ENCODE assay signal across 20 cellular contexts in genomic region chr3:158108596-158108995, GRCh38. TPM values are rescaled to one million over a fixed set of nuclear protein-coding genes. Genes with fewer than 3 reads are reported as not detected.
DNase-seq lines count a peak whose midpoint lies in the region; ATAC-seq, FAIRE-seq and TF ChIP-seq lines count a peak whose summit lies in the region.
"Had no signal": no experiment of that assay in that cellular context is flagged by ENCODE, and none has a peak within 500 bp of the region (broad histone marks: within the 10 kb centered on the region; RNA-seq: fewer than 3 reads in every experiment).

No MANE protein-coding gene starts in this region.

- H3K27ac ChIP-seq in HEK293 (ENCODE audit: extremely low read depth, low read depth, low read length) (no peak overlapping the region), SU-DHL-6 (ENCODE audit: low read depth, low read length) (peak overlapping the region; percentile 80)
- H3K27ac ChIP-seq: spleen had no signal

- no peaks in the 10 kb centered on the region for H3K27me3 ChIP-seq in SU-DHL-6 (ENCODE audit: low read length)

- POLR2A ChIA-PET in HEK293 (lab: Yijun Ruan, JAX), result no interaction called here

- H3K4me3 Mint-ChIP-seq in T-helper 1 cell treated with Interleukin-12 subunit alpha and Interleukin-12 subunit beta and Interleukin-4 antibody, amounts not matched to agents 30 μg/mL and 1 μg/mL, for 36 hours, result peak overlapping the region; percentile 19
- peak overlapping the region; percentile 30 for H3K4me3 Mint-ChIP-seq in natural killer cell treated with Interleukin-12 subunit alpha and Interleukin-12 subunit beta and Interleukin-15 and Interleukin-18, amount 100 ng/mL, for 72 hours

- H4K20me1 ChIP-seq in SU-DHL-6 (ENCODE audit: low read depth, low read length), result no peaks in the 10 kb centered on the region

- TF ChIP-seq CTCF in HEK293 (tag by site-specific recombination; IDR thresholded peaks at IDR 0.05), result no peak
- no peak for TF ChIP-seq CTCF in SU-DHL-6 (IDR thresholded peaks at IDR 0.05; ENCODE audit: insufficient read depth, low read length, poor library complexity, severe bottlenecking)
- TF ChIP-seq CTCF in D721Med (IDR thresholded peaks at IDR 0.05; ENCODE audit: insufficient read depth, missing control alignments), result no peak

- DNase-seq in T-helper 1 cell, result no peak
- no peak for DNase-seq in natural killer cell treated with Interleukin-12 subunit alpha and Interleukin-12 subunit beta and Interleukin-15 and Interleukin-18, amount 100 ng/mL, for 72 hours (ENCODE audit: low spot score)
- DNase-seq in NCI-H1436 (lab: John Stamatoyannopoulos, UW), result no peak
- DNase-seq in urothelium cell line (ENCODE audit: low spot score), result no peak
- DNase-seq in D721Med (ENCODE audit: insufficient read length, low spot score), result no peak
- DNase-seq: activated CD4-positive, alpha-beta T cell treated with anti-CD3 and anti-CD28 coated beads for 36 hours; activated effector memory CD4-positive, alpha-beta T cell treated with Interleukin-2 at 50 U/mL for 16 hours; DMS153; effector memory CD8-positive, alpha-beta T cell; foreskin melanocyte; NCI-H1048; NCI-H446; spleen had no signal

- H3K9me3 Mint-ChIP-seq in T-helper 1 cell treated with Interleukin-12 subunit alpha and Interleukin-12 subunit beta and Interleukin-4 antibody, amounts not matched to agents 30 μg/mL and 1 μg/mL, for 36 hours, result peaks cover 11% of the 10 kb centered on the region
- H3K9me3 Mint-ChIP-seq in natural killer cell treated with Interleukin-12 subunit alpha and Interleukin-12 subunit beta and Interleukin-15 and Interleukin-18, amount 100 ng/mL, for 72 hours, result no peaks in the 10 kb centered on the region
- H3K9me3 Mint-ChIP-seq: effector memory CD8-positive, alpha-beta T cell had no signal

- peak overlapping the region; percentile 87 for H3K4me2 ChIP-seq in SU-DHL-6 (ENCODE audit: low read depth, low read length, poor library complexity, severe bottlenecking)

- H3K36me3 Mint-ChIP-seq in T-helper 1 cell treated with Interleukin-12 subunit alpha and Interleukin-12 subunit beta and Interleukin-4 antibody, amounts not matched to agents 30 μg/mL and 1 μg/mL, for 36 hours (ENCODE audit: low read depth), result peaks cover 27% of the 10 kb centered on the region
- H3K36me3 Mint-ChIP-seq in natural killer cell treated with Interleukin-12 subunit alpha and Interleukin-12 subunit beta and Interleukin-15 and Interleukin-18, amount 100 ng/mL, for 72 hours, result peaks cover 6% of the 10 kb centered on the region

- CTCF ChIA-PET in HEK293 (lab: Yijun Ruan, JAX), result no interaction called here

- no peak for ATAC-seq in natural killer cell treated with Interleukin-12 subunit alpha and Interleukin-12 subunit beta and Interleukin-15 and Interleukin-18, amount 100 ng/mL, for 72 hours
- ATAC-seq: activated CD4-positive, alpha-beta T cell treated with anti-CD3 and anti-CD28 coated beads for 36 hours; effector memory CD8-positive, alpha-beta T cell had no signal

- H3K4me3 ChIP-seq in HEK293 (ENCODE audit: low read depth, low read length), result no peak overlapping the region
- peak overlapping the region; percentile 99 for H3K4me3 ChIP-seq in SU-DHL-6 (ENCODE audit: insufficient read depth, low read length, poor library complexity, severe bottlenecking)
- H3K4me3 ChIP-seq: lung had no signal

- H3F3A ChIP-seq in SU-DHL-6 (ENCODE audit: insufficient read depth), result peaks cover 21% of the 10 kb centered on the region; the same call in 1 of the 2 replicates

- H3K4me1 Mint-ChIP-seq in T-helper 1 cell treated with Interleukin-12 subunit alpha and Interleukin-12 subunit beta and Interleukin-4 antibody, amounts not matched to agents 30 μg/mL and 1 μg/mL, for 36 hours (ENCODE audit: low read depth), result peaks cover 57% of the 10 kb centered on the region
- peaks cover 56 to 68% of the 10 kb centered on the region in 2 donors for H3K4me1 Mint-ChIP-seq in natural killer cell treated with Interleukin-12 subunit alpha and Interleukin-12 subunit beta and Interleukin-15 and Interleukin-18, amount 100 ng/mL, for 72 hours (ENCODE audit: low read depth in 2 of 2)

- no peak for FAIRE-seq in urothelium cell line (lab: Jason Lieb, UNC)
- FAIRE-seq in D721Med (lab: Jason Lieb, UNC), result no peak

- H3K9me2 ChIP-seq in SU-DHL-6 (replicated peaks; ENCODE audit: insufficient read depth, low read length), result no peaks in the 10 kb centered on the region

- peaks cover 44% of the 10 kb centered on the region for H3K79me2 ChIP-seq in SU-DHL-6 (ENCODE audit: insufficient read depth, low read length)

- no peaks in the 10 kb centered on the region for H3K36me3 ChIP-seq in HEK293 (ENCODE audit: control insufficient read depth in 2 of 2, insufficient read depth in 1 of 2, low read length in 2 of 2)
- no peaks in the 10 kb centered on the region; the same call in 1 of the 2 replicates for H3K36me3 ChIP-seq in SU-DHL-6 (ENCODE audit: low read length)
- H3K36me3 ChIP-seq: breast epithelium had no signal

- H3K4me1 ChIP-seq in HEK293 (ENCODE audit: control insufficient read depth, insufficient read depth, low read length), result no peaks in the 10 kb centered on the region; the same call in 1 of the 2 replicates

- no peak overlapping the region for H3K27ac Mint-ChIP-seq in T-helper 1 cell treated with Interleukin-12 subunit alpha and Interleukin-12 subunit beta and Interleukin-4 antibody, amounts not matched to agents 30 μg/mL and 1 μg/mL, for 36 hours
- H3K27ac Mint-ChIP-seq in natural killer cell treated with Interleukin-12 subunit alpha and Interleukin-12 subunit beta and Interleukin-15 and Interleukin-18, amount 100 ng/mL, for 72 hours, result no peak overlapping the region
- H3K27ac Mint-ChIP-seq: activated CD4-positive, alpha-beta T cell treated with anti-CD3 and anti-CD28 coated beads for 36 hours had no signal

- peak overlapping the region; percentile 73 for H2AFZ ChIP-seq in SU-DHL-6 (ENCODE audit: low read depth, low read length, severe bottlenecking)

- peaks cover 56% of the 10 kb centered on the region for H3K27me3 Mint-ChIP-seq in T-helper 1 cell treated with Interleukin-12 subunit alpha and Interleukin-12 subunit beta and Interleukin-4 antibody, amounts not matched to agents 30 μg/mL and 1 μg/mL, for 36 hours (ENCODE audit: low read depth)
- H3K27me3 Mint-ChIP-seq in natural killer cell treated with Interleukin-12 subunit alpha and Interleukin-12 subunit beta and Interleukin-15 and Interleukin-18, amount 100 ng/mL, for 72 hours, result peaks cover 27 to 50% of the 10 kb centered on the region in 2 donors

- H3K9me3 ChIP-seq in HEK293 (ENCODE audit: control insufficient read depth, insufficient read depth, low read depth, low read length) (no peaks in the 10 kb centered on the region), SU-DHL-6 (ENCODE audit: insufficient read depth, low read length) (no peaks in the 10 kb centered on the region)
- H3K9me3 ChIP-seq: breast epithelium had no signal

- peak overlapping the region; percentile 67 for H3K9ac ChIP-seq in SU-DHL-6 (ENCODE audit: low read length)

TF ChIP-seq in HEK293, 187 proteins besides CTCF, POLR2A, EP300 and RAD21 (continues in another document):
- TF ChIP-seq ZNF24 (tag by site-specific recombination; IDR thresholded peaks at IDR 0.05) (no peak), ZFP3 (tag by site-specific recombination; IDR thresholded peaks at IDR 0.05; ENCODE audit: low read depth) (no peak), HIC1 (tag by site-specific recombination; IDR thresholded peaks at IDR 0.05) (peak; percentile 41; the same call in 1 of the 2 replicates), ZBTB20 (tag by site-specific recombination; IDR thresholded peaks at IDR 0.05) (no peak), ZBTB8A (tag by site-specific recombination; IDR thresholded peaks at IDR 0.05) (no peak), GFI1B (tag by site-specific recombination; IDR thresholded peaks at IDR 0.05) (no peak), BCL6B (tag by site-specific recombination; IDR thresholded peaks at IDR 0.05) (no peak), ZNF302 (tag by site-specific recombination; IDR thresholded peaks at IDR 0.05; ENCODE audit: low read depth) (no peak), ZNF621 (tag by site-specific recombination; IDR thresholded peaks at IDR 0.05) (no peak), ZNF610 (tag by site-specific recombination; IDR thresholded peaks at IDR 0.05; ENCODE audit: borderline replicate concordance) (no peak), IKZF3 (tag by site-specific recombination; IDR thresholded peaks at IDR 0.05) (no peak), ZBTB17 (tag by site-specific recombination; IDR thresholded peaks at IDR 0.05) (peak; percentile 43; the same call in 1 of the 2 replicates)

RNA-seq across cellular contexts. Expression of gene RSRC1, which starts 1.3 kb away (rescaled TPM):
- 10 to 100 TPM; 38.7 to 49.6 TPM for total RNA-seq in natural killer cell treated with Interleukin-12 subunit alpha and Interleukin-12 subunit beta and Interleukin-15 and Interleukin-18, amount 100 ng/mL, for 72 hours

RNA-seq across cellular contexts. Expression of gene SHOX2, which starts 2.4 kb away (rescaled TPM):
- total RNA-seq in natural killer cell treated with Interleukin-12 subunit alpha and Interleukin-12 subunit beta and Interleukin-15 and Interleukin-18, amount 100 ng/mL, for 72 hours, result 1 to 10 TPM in 1 of 2 donors, not detected in 1; 2.1 TPM
- total RNA-seq: activated CD4-positive, alpha-beta T cell treated with anti-CD3 and anti-CD28 coated beads for 36 hours; osteocyte; T-helper 2 cell treated with Interferon-gamma antibody and Interleukin-4, amounts not matched to agents 100 ng/mL and 5 ng/mL, for 36 hours had no signal
